In the genomic region with DNA sequence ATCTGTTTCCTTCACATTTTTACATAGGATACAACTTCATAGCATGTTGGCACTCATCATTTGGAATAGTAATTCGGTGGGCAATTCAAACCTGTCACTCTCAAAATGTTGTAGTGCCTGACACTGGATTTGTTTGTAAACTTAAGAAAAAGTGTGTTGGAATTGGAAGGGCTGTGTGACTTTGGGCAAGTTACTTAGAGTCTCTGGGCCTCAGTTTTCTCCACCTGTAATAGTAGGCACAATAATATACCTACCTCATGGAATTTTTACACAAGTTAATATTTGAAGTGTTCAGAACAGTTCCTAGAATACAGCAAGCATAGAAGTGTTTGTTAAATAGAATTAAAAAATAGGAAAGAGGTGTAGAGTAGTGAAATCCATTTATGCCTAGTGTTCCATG, we compare ENCODE assay signal across 35 cellular contexts. TPM values are rescaled to one million over a fixed set of nuclear protein-coding genes. Genes with fewer than 3 reads are reported as not detected.
"Had no signal": no experiment of that assay in that cellular context is flagged by ENCODE, and none has a peak within 500 bp of the region (broad histone marks: within the 10 kb centered on the region; RNA-seq: fewer than 3 reads in every experiment).

No MANE protein-coding gene starts in this region.

- H3K9me3 ChIP-seq: adrenal gland, body of pancreas, breast epithelium had no signal

- H3K4me2 ChIP-seq: PC-9 had no signal

- H3K36me3 ChIP-seq: adrenal gland, breast epithelium, WERI-Rb-1 had no signal

- H3K27ac ChIP-seq: adrenal gland, body of pancreas, breast epithelium, PC-9, WERI-Rb-1 had no signal

- H3K27me3 ChIP-seq: adrenal gland, body of pancreas, breast epithelium had no signal

- H3K4me3 ChIP-seq: adrenal gland, body of pancreas, breast epithelium, PC-9 had no signal

- DNase-seq: activated CD4-positive, alpha-beta memory T cell treated with anti-CD3 and anti-CD28 coated beads, Interleukin-2, amount 10 ng/mL, durations not matched to agents 7 days and 5 days; activated CD4-positive, alpha-beta T cell treated with anti-CD3 and anti-CD28 coated beads for 1 hour; activated CD4-positive, alpha-beta T cell treated with anti-CD3 and anti-CD28 coated beads for 48 hours; activated CD4-positive, CD25-positive, alpha-beta regulatory T cell; activated CD8-positive, alpha-beta memory T cell treated with anti-CD3 and anti-CD28 coated beads for 24 hours; activated CD8-positive, alpha-beta memory T cell treated with anti-CD3 and anti-CD28 coated beads, Interleukin-2, amount 10 ng/mL, durations not matched to agents 7 days and 5 days; activated CD8-positive, alpha-beta memory T cell treated with anti-CD3 and anti-CD28 coated beads, Interleukin-2, amount 50 U/mL, for 48 hours; activated effector memory CD4-positive, alpha-beta T cell treated with anti-CD3 and anti-CD28 coated beads, Interleukin-2, amount 50 U/mL, for 16 hours; activated naive CD4-positive, alpha-beta T cell treated with Interleukin-2 at 50 U/mL for 16 hours; activated T-cell treated with anti-CD3 and anti-CD28 coated beads, Interleukin-2, amount 50 U/mL, for 48 hours; adrenal gland; body of pancreas; Karpas-422; NCI-H1105; NCI-H1436; NCI-H1694; NCI-H1930; NCI-H2081 treated with DMSO at 0.1 percent for 48 hours; NCI-H226; NCI-H524 treated with DMSO at 0.1 percent for 48 hours; NCI-H748 treated with DMSO at 0.1 percent for 48 hours; NK-92 treated with Interleukin-12 subunit alpha and Interleukin-12 subunit beta, amount 100 ng/mL, for 24 hours; Right ventricle myocardium superior; SW 1271; T-helper 1 cell; T-helper 2 cell; T-helper 9 cell; WERI-Rb-1 had no signal

- H2AFZ ChIP-seq: PC-9 had no signal

- H3K4me1 ChIP-seq: adrenal gland, body of pancreas, breast epithelium had no signal

- ATAC-seq: activated CD8-positive, alpha-beta memory T cell treated with anti-CD3 and anti-CD28 coated beads, Interleukin-2, amount 10 ng/mL, durations not matched to agents 7 days and 5 days; activated naive CD4-positive, alpha-beta T cell treated with anti-CD3 and anti-CD28 coated beads, Interleukin-2, amount 50 U/mL, for 72 hours; body of pancreas had no signal

- FAIRE-seq: astrocyte had no signal

RNA-seq across cellular contexts. Expression of a gene that starts 15.0 kb away (rescaled TPM):
- total RNA-seq: activated CD4-positive, alpha-beta memory T cell treated with anti-CD3 and anti-CD28 coated beads, Interleukin-2, amount 10 ng/mL, durations not matched to agents 7 days and 5 days; activated naive CD4-positive, alpha-beta T cell treated with anti-CD3 and anti-CD28 coated beads, Interleukin-2, amount 50 U/mL, for 72 hours; astrocyte; cardiac septum; MCF 10A; NCI-H460; Right ventricle myocardium superior had no signal
